In the genomic region with DNA sequence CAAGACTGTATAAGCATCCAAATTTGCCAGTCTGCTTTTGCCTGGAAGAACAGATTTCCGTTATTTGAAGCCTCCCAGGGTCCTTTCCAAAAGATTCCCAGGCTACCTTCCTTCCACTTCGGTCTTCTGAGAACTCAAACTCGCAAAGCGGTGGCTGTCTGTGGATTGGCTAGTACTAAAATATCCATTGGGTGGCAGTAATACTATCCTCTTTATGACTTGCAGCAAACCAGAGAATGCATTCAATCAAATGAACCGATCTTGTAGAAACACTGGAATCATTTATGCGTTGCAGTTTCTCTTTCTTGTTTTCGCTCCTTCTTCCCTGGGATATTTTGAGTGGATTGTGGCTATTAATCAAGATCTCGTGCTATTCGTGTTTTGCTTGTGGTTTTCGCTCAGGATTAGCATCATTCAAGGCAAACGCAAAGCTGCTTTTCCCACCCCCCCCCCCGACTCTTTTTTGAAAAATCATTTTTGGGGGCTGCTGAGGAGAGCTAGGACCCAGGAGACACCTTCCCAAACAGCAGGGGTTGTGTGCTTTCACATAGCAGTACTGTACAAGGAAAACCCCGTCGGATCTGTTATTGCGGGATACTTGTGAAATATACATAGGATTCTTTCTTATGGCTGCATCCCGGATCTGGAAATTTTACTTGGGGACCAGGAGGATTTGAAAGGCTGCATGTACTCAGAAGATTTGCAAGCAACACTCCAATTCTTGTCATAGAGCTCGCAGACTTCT, we compare ENCODE assay signal across 8 cellular contexts. TPM values are rescaled to one million over a fixed set of nuclear protein-coding genes. Genes with fewer than 3 reads are reported as not detected.
A peak's percentile ranks its signal among the peaks of the same experiment; 100 is the strongest.
DNase-seq lines count a peak whose midpoint lies in the region; ATAC-seq and TF ChIP-seq lines count a peak whose summit lies in the region.

A gene (plus strand): TSS at position 556 of the 745 bp plus-strand sequence.

- no peaks in the 10 kb centered on the region for H3K9me3 ChIP-seq in neural cell (ENCODE audit: low read length)

- H4K20me1 ChIP-seq in neural cell (ENCODE audit: insufficient read depth), result no peaks in the 10 kb centered on the region

- TF ChIP-seq EP300 in neural cell (conservative IDR thresholded peaks at IDR 0.05; ENCODE audit: poor library complexity, severe bottlenecking), result no peak

- H3K79me2 ChIP-seq in neural cell (replicated peaks; ENCODE audit: insufficient read depth, low read length), result no peaks in the 10 kb centered on the region

- H3K4me3 ChIP-seq in fibroblast of mammary gland (ENCODE audit: control insufficient read depth, low read depth, low read length) (peak within 1 kb of the TSS; percentile 21), neural cell (ENCODE audit: low read length) (peak within 1 kb of the TSS; percentile 64)

- no peak within 1 kb of the TSS for H3K27ac ChIP-seq in neural cell (ENCODE audit: low read length)

- no peaks in the 10 kb centered on the region for H3K36me3 ChIP-seq in neural cell (ENCODE audit: insufficient read depth, low read length)

- DNase-seq in Ammon's horn (ENCODE audit: low spot score) (peak; percentile 80), NCI-H526 (lab: John Stamatoyannopoulos, UW) (peak; percentile 69 to 79), fibroblast of mammary gland (ENCODE audit: low read depth) (peak; percentile 31), DMS79 (lab: John Stamatoyannopoulos, UW) (no peak), SW 1271 (lab: John Stamatoyannopoulos, UW) (no peak)

- no peak within 1 kb of the TSS for H2AFZ ChIP-seq in neural cell (ENCODE audit: low read depth, low read length)

- TF ChIP-seq CTCF in fibroblast of mammary gland (conservative IDR thresholded peaks at IDR 0.05; ENCODE audit: control insufficient read depth, insufficient read depth, low read depth, low read length), result peak; percentile 11
- TF ChIP-seq CTCF in neural cell (IDR thresholded peaks at IDR 0.05; ENCODE audit: poor library complexity, severe bottlenecking), result peak; percentile 68

- no peak for ATAC-seq in HG02571 (IDR thresholded peaks at IDR 0.05; ENCODE audit: unreplicated experiment)
- ATAC-seq in HG02870 (IDR thresholded peaks at IDR 0.05; ENCODE audit: unreplicated experiment), result no peak

- H3K27me3 ChIP-seq in neural cell (ENCODE audit: insufficient read depth, low read depth, low read length), result no peaks in the 10 kb centered on the region

- peak within 1 kb of the TSS; percentile 68 for H3K4me2 ChIP-seq in neural cell (ENCODE audit: low read length)

- no peaks in the 10 kb centered on the region for H3F3A ChIP-seq in neural cell (ENCODE audit: insufficient read depth, low read length, poor library complexity, severe bottlenecking)

- peak; percentile 69 for TF ChIP-seq RAD21 in neural cell (conservative IDR thresholded peaks at IDR 0.05)

- H3K9me2 ChIP-seq in neural cell (ENCODE audit: insufficient read depth, low read length), result no peaks in the 10 kb centered on the region

- peak within 1 kb of the TSS; percentile 29 for H3K9ac ChIP-seq in neural cell (ENCODE audit: low read length)

TF ChIP-seq in neural cell, 6 proteins besides CTCF, POLR2A, EP300 and RAD21:
- TF ChIP-seq MXI1 (conservative IDR thresholded peaks at IDR 0.05; ENCODE audit: poor library complexity, severe bottlenecking), result no peak
- TF ChIP-seq SMC3 (conservative IDR thresholded peaks at IDR 0.05; ENCODE audit: poor library complexity), result peak; percentile 66
TF ChIP-seq in neural cell: peak in this region for 1.

RNA-seq across cellular contexts. Expression of the gene that starts here (rescaled TPM):
- not detected in 2 replicates for polyA plus RNA-seq in neural cell
- 2.7 and 3.5 TPM in 2 replicates for polyA minus RNA-seq in neural cell

Comparison
In these comparisons a context has a peak if more than half of its experiments do, and no peak if none do; other contexts are left out.
1. DNase-seq: peak in Ammon's horn (single experiment), NCI-H526 (2 of 2) and fibroblast of mammary gland (single experiment); none in DMS79 (single experiment) and SW 1271 (0 of 2).